ENCODE assay signal across 8 cellular contexts in genomic region chr18:63119647-63120046, GRCh38.
DNase-seq lines count a peak whose midpoint lies in the region; ATAC-seq and TF ChIP-seq lines count a peak whose summit lies in the region.

No MANE protein-coding gene starts in this region.

- DNase-seq in NCI-H2107 treated with DMSO at 0.1 percent for 48 hours (lab: John Stamatoyannopoulos, UW; ENCODE audit: unreplicated experiment) (peak; percentile 75), NCI-H2107 (lab: John Stamatoyannopoulos, UW) (no peak), SW480 (ENCODE audit: low spot score) (peak; percentile 6), fibroblast of the aortic adventitia (ENCODE audit: low read depth) (peak; percentile 28), renal cortical epithelial cell (ENCODE audit: low read depth) (peak; percentile 34)

- H3K4me3 ChIP-seq in fibroblast of the aortic adventitia (ENCODE audit: low read depth, low read length) = no peak overlapping the region

- peak; percentile 73 for TF ChIP-seq RAD21 in Ishikawa (IDR thresholded peaks at IDR 0.05; ENCODE audit: low read depth)

- TF ChIP-seq CTCF in fibroblast of the aortic adventitia (IDR thresholded peaks at IDR 0.05; ENCODE audit: insufficient read depth, low read length) = peak; percentile 34

- ATAC-seq in HG02798 (IDR thresholded peaks at IDR 0.05; ENCODE audit: poor library complexity, unreplicated experiment) (no peak), HG03460 (IDR thresholded peaks at IDR 0.05; ENCODE audit: unreplicated experiment) (no peak)

- no peak for TF ChIP-seq EP300 in Ishikawa (IDR thresholded peaks at IDR 0.05; ENCODE audit: borderline replicate concordance)

TF ChIP-seq in Ishikawa, 13 proteins besides CTCF, POLR2A, EP300 and RAD21:
- TF ChIP-seq ZBTB7A (IDR thresholded peaks at IDR 0.05; ENCODE audit: low read depth) = no peak
- TF ChIP-seq NFIC (IDR thresholded peaks at IDR 0.05) = no peak
- no peak for TF ChIP-seq CEBPB (IDR thresholded peaks at IDR 0.05)
- no peak for TF ChIP-seq CREB1 (IDR thresholded peaks at IDR 0.05; ENCODE audit: low read depth)
- TF ChIP-seq FOXM1 (IDR thresholded peaks at IDR 0.05; ENCODE audit: borderline replicate concordance, low read depth) = no peak
- no peak for TF ChIP-seq REST (IDR thresholded peaks at IDR 0.05; ENCODE audit: low read depth)
- no peak for TF ChIP-seq MAX (IDR thresholded peaks at IDR 0.05)
- no peak for TF ChIP-seq USF1 (IDR thresholded peaks at IDR 0.05)
- no peak for TF ChIP-seq YY1 (IDR thresholded peaks at IDR 0.05; ENCODE audit: low read depth)
- TF ChIP-seq TCF12 (IDR thresholded peaks at IDR 0.05; ENCODE audit: low read depth) = no peak
- TF ChIP-seq EGR1 (IDR thresholded peaks at IDR 0.05) = no peak
- no peak for TF ChIP-seq TAF1 (IDR thresholded peaks at IDR 0.05; ENCODE audit: low read depth)
- TF ChIP-seq TEAD4 (IDR thresholded peaks at IDR 0.05) = no peak
